ENCODE assay signal across 14 cellular contexts in genomic region chr18:48613589-48613988, GRCh38.
DNase-seq lines count a peak whose midpoint lies in the region; ATAC-seq and TF ChIP-seq lines count a peak whose summit lies in the region.
"Had no signal": no experiment of that assay in that cellular context is flagged by ENCODE, and none has a peak within 500 bp of the region (broad histone marks: within the 10 kb centered on the region; RNA-seq: fewer than 3 reads in every experiment).

No MANE protein-coding gene starts in this region.

- H3K27ac Mint-ChIP-seq in endodermal cell (no peak overlapping the region), T-cell (no peak overlapping the region)

- POLR2A ChIA-PET in T-cell (lab: Charles Lee) = no interaction called here

- H3K9me3 ChIP-seq in endodermal cell (ENCODE audit: control insufficient read depth, low read length) (no peaks in the 10 kb centered on the region), tibial artery (no peaks in the 10 kb centered on the region), esophagus squamous epithelium (no peaks in the 10 kb centered on the region)
- H3K9me3 ChIP-seq: gastrocnemius medialis had no signal

- DNase-seq in NCI-H510A (lab: John Stamatoyannopoulos, UW) (peak; percentile 5), endodermal cell (no peak), middle frontal gyrus (ENCODE audit: extremely low spot score, low spot score) (peak; percentile 42), tibial artery (peak; percentile 88 to 92), NCI-H1092 treated with DMSO at 0.1 percent for 48 hours (lab: John Stamatoyannopoulos, UW) (no peak), T-cell (no peak), esophagus squamous epithelium (lab: John Stamatoyannopoulos, UW) (no peak)
- DNase-seq: activated CD4-positive, alpha-beta T cell treated with anti-CD3 and anti-CD28 coated beads for 4 hours; mesenchymal stem cell; NCI-H1105 treated with DMSO at 0.1 percent for 48 hours; SW 1271 had no signal

- WGBS in endodermal cell (ENCODE audit: insufficient coverage in 1 of 2, insufficient read length in 1 of 2), 2 experiments = 60 to 79% methylated on average over 7 to 10 of the region's 10 CpGs
- WGBS in esophagus squamous epithelium, 2 donors = 45% methylated on average over 5 to 9 of the region's 10 CpGs

- no peak for ATAC-seq in T-cell (replicated peaks in 1 of 4)
- no peak for ATAC-seq in HG03354 (IDR thresholded peaks at IDR 0.05; ENCODE audit: poor library complexity, severe bottlenecking, unreplicated experiment)
- ATAC-seq: gastrocnemius medialis had no signal

- CTCF ChIA-PET in T-cell (lab: Charles Lee) = no interaction called here

- intact Hi-C loops in tibial artery (cut with DNase I; ENCODE audit: low total_unique reads) = loop anchor here (5.0 to 10.0 kb wide), 2 partner anchors 51 to 76 kb away; partner anchors contain the start of gene CTIF
- intact Hi-C loops in esophagus squamous epithelium (cut with DNase I) = no loop called here

- H3K4me3 Mint-ChIP-seq in endodermal cell = no peak overlapping the region
- no peak overlapping the region for H3K4me3 Mint-ChIP-seq in T-cell

- peaks cover 12% of the 10 kb centered on the region for H3K4me1 Mint-ChIP-seq in endodermal cell
- no peaks in the 10 kb centered on the region for H3K4me1 Mint-ChIP-seq in T-cell

- no peak overlapping the region for H3K9ac ChIP-seq in endodermal cell (ENCODE audit: extremely low read depth, low read length, poor library complexity, severe bottlenecking)

- H3K27ac ChIP-seq in endodermal cell (ENCODE audit: low read depth, low read length) (peak overlapping the region; percentile 22), tibial artery (peak overlapping the region; percentile 80 to 83), esophagus squamous epithelium (peak overlapping the region in 2 of 4 donors; percentile 67 to 74)
- H3K27ac ChIP-seq: gastrocnemius medialis, skin epidermis had no signal

- H3K9me3 Mint-ChIP-seq in endodermal cell = no peaks in the 10 kb centered on the region
- no peaks in the 10 kb centered on the region for H3K9me3 Mint-ChIP-seq in T-cell

- TF ChIP-seq CTCF in endodermal cell (conservative IDR thresholded peaks at IDR 0.05) (no peak), tibial artery (IDR thresholded peaks at IDR 0.05) (no peak), esophagus squamous epithelium (IDR thresholded peaks at IDR 0.05) (no peak)

- H3K4me1 ChIP-seq in endodermal cell (ENCODE audit: control insufficient read depth, insufficient read depth, low read length) = peaks cover 4% of the 10 kb centered on the region
- H3K4me1 ChIP-seq in tibial artery = peaks cover 0 to 83% (median 73%) of the 10 kb centered on the region in 4 donors
- peaks cover 0 to 51% (median 6%) of the 10 kb centered on the region in 3 donors for H3K4me1 ChIP-seq in esophagus squamous epithelium

- TF ChIP-seq POLR2A in esophagus squamous epithelium (IDR thresholded peaks at IDR 0.05) = no peak

- H3K27me3 ChIP-seq in endodermal cell (ENCODE audit: control insufficient read depth, insufficient read depth, low read length, poor library complexity, severe bottlenecking) = no peaks in the 10 kb centered on the region
- no peaks in the 10 kb centered on the region for H3K27me3 ChIP-seq in tibial artery
- H3K27me3 ChIP-seq in esophagus squamous epithelium = no peaks in the 10 kb centered on the region
- H3K27me3 ChIP-seq: gastrocnemius medialis had no signal

- H3K36me3 Mint-ChIP-seq in endodermal cell (ENCODE audit: low read depth) = no peaks in the 10 kb centered on the region
- no peaks in the 10 kb centered on the region for H3K36me3 Mint-ChIP-seq in T-cell

- H3K4me3 ChIP-seq in endodermal cell (ENCODE audit: low read length) (no peak overlapping the region), tibial artery (peak overlapping the region in 1 of 2 donors; percentile 19), esophagus squamous epithelium (no peak overlapping the region)
- H3K4me3 ChIP-seq: gastrocnemius medialis, skin epidermis had no signal

- H3K36me3 ChIP-seq in endodermal cell (ENCODE audit: control insufficient read depth, insufficient read depth, low read length) (no peaks in the 10 kb centered on the region), tibial artery (no peaks in the 10 kb centered on the region), esophagus squamous epithelium (no peaks in the 10 kb centered on the region)
- H3K36me3 ChIP-seq: gastrocnemius medialis had no signal

- H3K27me3 Mint-ChIP-seq in endodermal cell (ENCODE audit: insufficient read depth) = no peaks in the 10 kb centered on the region
- H3K27me3 Mint-ChIP-seq in T-cell = peaks cover 0 to 1% of the 10 kb centered on the region in 2 donors

Comparison
In these comparisons a context has a peak if more than half of its experiments do, and no peak if none do; other contexts are left out.
1. DNase-seq: peak in NCI-H510A (single experiment), middle frontal gyrus (single experiment) and tibial artery (2 of 2); none in endodermal cell (single experiment), NCI-H1092 treated with DMSO at 0.1 percent for 48 hours (single experiment), T-cell (0 of 34) and esophagus squamous epithelium (single experiment).